Comparison of ENCODE assay signal across 19 cellular contexts in genomic region chr12:7269273-7269672, GRCh38. TPM values are rescaled to one million over a fixed set of nuclear protein-coding genes. Genes with fewer than 3 reads are reported as not detected.
DNase-seq lines count a peak whose midpoint lies in the region; TF ChIP-seq lines count a peak whose summit lies in the region.
"Had no signal": no experiment of that assay in that cellular context is flagged by ENCODE, and none has a peak within 500 bp of the region (broad histone marks: within the 10 kb centered on the region; RNA-seq: fewer than 3 reads in every experiment).

No MANE protein-coding gene starts in this region.

- no peaks in the 10 kb centered on the region for H3K36me3 Mint-ChIP-seq in T-helper 2 cell treated with Interferon-gamma antibody and Interleukin-4, amounts not matched to agents 5 μg/mL and 100 μg/mL, for 36 hours (ENCODE audit: low read depth)
- H3K36me3 Mint-ChIP-seq: CD8-positive, alpha-beta memory T cell had no signal

- H3K4me1 Mint-ChIP-seq in T-helper 2 cell treated with Interferon-gamma antibody and Interleukin-4, amounts not matched to agents 5 μg/mL and 100 μg/mL, for 36 hours (ENCODE audit: low read depth) = no peaks in the 10 kb centered on the region
- H3K4me1 Mint-ChIP-seq: CD8-positive, alpha-beta memory T cell had no signal

- H3K27ac Mint-ChIP-seq in T-helper 2 cell treated with Interferon-gamma antibody and Interleukin-4, amounts not matched to agents 5 μg/mL and 100 μg/mL, for 36 hours = no peak overlapping the region
- H3K27ac Mint-ChIP-seq: CD8-positive, alpha-beta memory T cell had no signal

- H3K36me3 ChIP-seq in adipocyte (ENCODE audit: control insufficient read depth, insufficient read depth, low read length, severe bottlenecking) = no peaks in the 10 kb centered on the region
- no peaks in the 10 kb centered on the region for H3K36me3 ChIP-seq in suprapubic skin

- no peaks in the 10 kb centered on the region for H3K9me3 Mint-ChIP-seq in T-helper 2 cell treated with Interferon-gamma antibody and Interleukin-4, amounts not matched to agents 5 μg/mL and 100 μg/mL, for 36 hours
- H3K9me3 Mint-ChIP-seq: CD8-positive, alpha-beta memory T cell had no signal

- TF ChIP-seq CTCF in AG10803 (conservative IDR thresholded peaks at IDR 0.05; ENCODE audit: low read length) = no peak
- TF ChIP-seq CTCF in foreskin fibroblast (IDR thresholded peaks at IDR 0.05; ENCODE audit: low read depth, low read length) = no peak
- TF ChIP-seq CTCF in suprapubic skin (IDR thresholded peaks at IDR 0.05) = no peak

- TF ChIP-seq POLR2A in suprapubic skin (IDR thresholded peaks at IDR 0.05) = no peak

- no peak overlapping the region for H3K27ac ChIP-seq in suprapubic skin
- H3K27ac ChIP-seq: HL-60, RWPE1 had no signal

- TF ChIP-seq EP300 in suprapubic skin (IDR thresholded peaks at IDR 0.05) = no peak

- H3K9me3 ChIP-seq in adipocyte (ENCODE audit: control insufficient read depth, low read length) (no peaks in the 10 kb centered on the region), suprapubic skin (no peaks in the 10 kb centered on the region)

- H3K4me1 ChIP-seq in adipocyte (ENCODE audit: control insufficient read depth, insufficient read depth, low read length) (no peaks in the 10 kb centered on the region), suprapubic skin (no peaks in the 10 kb centered on the region)

- DNase-seq in AG10803 (ENCODE audit: low read depth) (peak; percentile 4), HS-5 (ENCODE audit: low read depth) (peak; percentile 22), adipocyte (ENCODE audit: low read depth) (peak; percentile 2), foreskin fibroblast (peak; percentile 18 to 33), suprapubic skin (ENCODE audit: low spot score in 2 of 2) (no peak), SKM-1 (lab: John Stamatoyannopoulos, UW; ENCODE audit: unreplicated experiment) (no peak)
- no peak for DNase-seq in T-helper 2 cell treated with Interferon-gamma antibody and Interleukin-4, amounts not matched to agents 5 μg/mL and 100 μg/mL, for 36 hours (ENCODE audit: low spot score)
- DNase-seq in stimulated activated naive CD4-positive, alpha-beta T cell treated with Interleukin-2 at 50 U/mL for 16 hours (lab: John Stamatoyannopoulos, UW) = no peak
- DNase-seq: C1 segment of cervical spinal cord; CD8-positive, alpha-beta memory T cell; DMS53; MV-4-11; NCI-H187 treated with DMSO at 0.1 percent for 48 hours; NCI-H345; NCI-H524 treated with DMSO at 0.1 percent for 48 hours; SIG-M5 had no signal

- H3K9ac ChIP-seq in adipocyte (ENCODE audit: low read length) = no peak overlapping the region

- H3K4me3 ChIP-seq in AG10803 (ENCODE audit: low read length) (no peak overlapping the region), adipocyte (ENCODE audit: low read length) (no peak overlapping the region), foreskin fibroblast (ENCODE audit: low read depth in 1 of 2, low read length in 2 of 2) (no peak overlapping the region), suprapubic skin (no peak overlapping the region)

- no peak overlapping the region for H3K4me3 Mint-ChIP-seq in T-helper 2 cell treated with Interferon-gamma antibody and Interleukin-4, amounts not matched to agents 5 μg/mL and 100 μg/mL, for 36 hours
- H3K4me3 Mint-ChIP-seq: CD8-positive, alpha-beta memory T cell had no signal

- no peaks in the 10 kb centered on the region for H3K27me3 Mint-ChIP-seq in T-helper 2 cell treated with Interferon-gamma antibody and Interleukin-4, amounts not matched to agents 5 μg/mL and 100 μg/mL, for 36 hours (ENCODE audit: low read depth)

- WGBS in suprapubic skin = 81% methylated on average over 5 of the region's 5 CpGs

- H3K27me3 ChIP-seq in adipocyte (replicated peaks; ENCODE audit: control insufficient read depth, insufficient read depth, low read length) (peaks cover 5% of the 10 kb centered on the region), suprapubic skin (no peaks in the 10 kb centered on the region)

RNA-seq across cellular contexts. Expression of gene ACSM4, which starts 34.6 kb away (rescaled TPM):
- not detected for total RNA-seq in suprapubic skin
- total RNA-seq: CD8-positive, alpha-beta memory T cell; H1 had no signal

Comparison
In these comparisons a context has a peak if more than half of its experiments do, and no peak if none do; other contexts are left out.
1. DNase-seq: peak in AG10803 (single experiment), HS-5 (single experiment), adipocyte (single experiment) and foreskin fibroblast (2 of 2); none in suprapubic skin (0 of 2), T-helper 2 cell treated with Interferon-gamma antibody and Interleukin-4, amounts not matched to agents 5 μg/mL and 100 μg/mL, for 36 hours (single experiment), stimulated activated naive CD4-positive, alpha-beta T cell treated with Interleukin-2 at 50 U/mL for 16 hours (single experiment) and SKM-1 (single experiment).